16 cellular contexts compared by ENCODE assay signal in the genomic region with DNA sequence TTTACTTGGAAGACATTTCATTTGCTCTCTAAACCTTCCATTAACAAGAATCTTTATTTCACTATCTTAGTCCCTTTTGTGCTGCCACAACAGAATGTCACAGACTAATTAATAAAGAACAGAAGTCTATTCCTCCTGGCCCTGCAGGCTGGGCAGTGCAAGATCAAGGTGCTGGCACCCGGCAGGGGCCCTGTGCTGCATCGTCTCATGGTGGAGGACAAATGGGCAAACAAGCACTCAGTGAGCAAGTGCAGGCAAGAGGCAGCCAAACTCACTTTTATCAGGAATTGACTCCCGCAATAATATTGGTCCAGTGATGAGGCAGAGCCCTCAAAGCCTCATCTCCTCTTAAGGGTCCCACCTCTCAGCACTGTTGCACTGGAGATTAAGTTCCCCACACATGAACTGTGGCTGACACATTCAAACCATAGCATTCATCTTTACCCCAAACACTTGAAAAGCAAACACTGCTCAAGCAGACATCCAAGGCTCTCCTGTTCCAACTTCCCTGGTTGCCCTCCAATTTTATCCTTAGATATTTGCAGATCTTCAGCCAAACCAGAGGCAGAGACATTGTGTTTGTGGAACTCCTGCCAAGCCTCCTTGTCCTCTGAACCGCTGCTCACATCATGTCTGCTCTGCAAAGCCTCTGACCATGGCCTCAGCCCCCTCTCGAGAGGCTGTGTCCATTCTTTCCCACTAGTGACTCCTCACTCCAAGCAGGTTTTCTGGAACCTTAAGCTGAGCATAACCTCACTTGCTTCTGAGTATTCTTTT.
"Had no signal": no experiment of that assay in that cellular context is flagged by ENCODE, and none has a peak within 500 bp of the region (broad histone marks: within the 10 kb centered on the region; RNA-seq: fewer than 3 reads in every experiment).

No MANE protein-coding gene starts in this region.

- H3K4me3 ChIP-seq: coronary artery, heart left ventricle, psoas muscle, skin epidermis, thoracic aorta had no signal

- H3K27ac ChIP-seq: coronary artery, heart left ventricle, psoas muscle, skin epidermis, thoracic aorta had no signal

- DNase-seq: effector CD8-positive, alpha-beta T cell; heart left ventricle; hypothalamus; kidney glomerular epithelial cell; psoas muscle; stimulated activated CD4-positive, alpha-beta T cell treated with anti-CD3 and anti-CD28 coated beads, Interleukin-2, amount 100 ng/mL, for 24 hours; stimulated activated CD4-positive, alpha-beta T cell treated with anti-CD3 and anti-CD28 coated beads, Interleukin-4, amount 100 ng/mL, for 4 hours; stimulated activated naive B cell treated with anti-CD40 and anti-IgM and Interleukin-4, amounts not matched to agents 10 μg/mL and 1 μg/mL and 100 μg/mL, for 72 hours; stimulated activated naive CD8-positive, alpha-beta T cell treated with anti-CD3 and anti-CD28 coated beads, Interleukin-15, amount 100 ng/mL, for 72 hours; substantia nigra; trophoblast cell had no signal

- H3K4me1 ChIP-seq: heart left ventricle, psoas muscle had no signal

- H3K36me3 ChIP-seq: heart left ventricle, thoracic aorta had no signal

- ATAC-seq: heart left ventricle; natural killer cell treated with Interleukin-12 subunit alpha and Interleukin-12 subunit beta and Interleukin-15 and Interleukin-18, amount 100 ng/mL, for 72 hours; psoas muscle; sciatic nerve; stimulated activated naive B cell treated with anti-CD40 and anti-IgM and Interleukin-4, amounts not matched to agents 10 μg/mL and 1 μg/mL and 100 μg/mL, for 72 hours; stimulated activated naive CD8-positive, alpha-beta T cell treated with anti-CD3 and anti-CD28 coated beads, Interleukin-15, amount 100 ng/mL, for 72 hours had no signal

- H3K9me3 ChIP-seq: heart left ventricle, psoas muscle, thoracic aorta had no signal
